ENCODE assay signal across 8 cellular contexts in the genomic region with DNA sequence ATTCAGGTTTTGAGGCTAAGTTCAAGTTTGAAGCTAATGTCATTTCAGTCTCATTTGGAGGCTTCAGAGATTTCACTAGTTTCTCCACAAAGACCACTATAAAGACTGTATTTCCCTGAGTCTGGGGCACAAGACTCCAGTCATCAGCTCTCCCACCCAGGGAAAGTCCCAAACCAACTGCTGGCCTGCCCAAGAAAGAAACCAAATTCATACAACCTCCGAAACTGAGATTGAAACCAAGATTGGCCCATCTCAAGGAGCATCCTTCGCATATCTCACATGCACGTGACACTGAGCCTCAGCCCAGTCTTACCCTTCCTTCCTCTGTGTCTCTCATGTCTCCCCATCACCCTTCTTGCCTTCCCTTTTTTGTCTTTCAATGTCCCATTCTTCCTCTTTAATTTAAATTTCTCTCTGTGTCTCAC. TPM values are rescaled to one million over a fixed set of nuclear protein-coding genes. Genes with fewer than 3 reads are reported as not detected.
A peak's percentile ranks its signal among the peaks of the same experiment; 100 is the strongest.
DNase-seq lines count a peak whose midpoint lies in the region; ATAC-seq and TF ChIP-seq lines count a peak whose summit lies in the region.

No MANE protein-coding gene starts in this region.

- no peak overlapping the region for H3K23ac ChIP-seq in mesenchymal stem cell (ENCODE audit: low read length in 2 of 2)

- H3K27me3 ChIP-seq in DND-41 (ENCODE audit: insufficient read depth, low read length, poor library complexity) (no peaks in the 10 kb centered on the region), mesenchymal stem cell (ENCODE audit: control insufficient read depth in 1 of 2, insufficient read depth in 1 of 2, low read length in 2 of 2) (peaks cover 0 to 5% of the 10 kb centered on the region in 2 experiments)

- 91% methylated on average over 3 of the region's 3 CpGs for WGBS in mesenchymal stem cell

- no peak overlapping the region for H2BK120ac ChIP-seq in mesenchymal stem cell (ENCODE audit: low read depth, low read length)

- no peaks in the 10 kb centered on the region for H3K79me1 ChIP-seq in mesenchymal stem cell (replicated peaks; ENCODE audit: low read length, poor library complexity, severe bottlenecking)

- ATAC-seq in DND-41 (ENCODE audit: insufficient read depth, low read depth) (peak; percentile 77), GM19467 (IDR thresholded peaks at IDR 0.05; ENCODE audit: unreplicated experiment) (peak; percentile 59), HG03520 (IDR thresholded peaks at IDR 0.05; ENCODE audit: unreplicated experiment) (peak; percentile 68)
- ATAC-seq in activated T-cell treated with anti-CD3 and anti-CD28 coated beads, Interleukin-2, amount 50 U/mL, for 4 hours = peak; percentile 69
- peak; percentile 88 for ATAC-seq in stimulated activated memory B cell treated with anti-CD40 and anti-IgM and Interleukin-4, amounts not matched to agents 10 μg/mL and 1 μg/mL and 100 μg/mL, for 72 hours

- H3K9me3 ChIP-seq in DND-41 (ENCODE audit: insufficient read depth, low read length, severe bottlenecking) (no peaks in the 10 kb centered on the region), mesenchymal stem cell (ENCODE audit: control insufficient read depth, low read length) (no peaks in the 10 kb centered on the region)

- H2BK15ac ChIP-seq in mesenchymal stem cell (ENCODE audit: low read depth, poor library complexity, severe bottlenecking) = no peak overlapping the region

- no peaks in the 10 kb centered on the region for H4K20me1 ChIP-seq in DND-41 (ENCODE audit: insufficient read depth, low read length)

- H3K79me2 ChIP-seq in DND-41 (ENCODE audit: insufficient read depth, low read length) = no peaks in the 10 kb centered on the region

- H2AFZ ChIP-seq in DND-41 (ENCODE audit: low read depth, low read length) = no peak overlapping the region
- H2AFZ ChIP-seq in mesenchymal stem cell (ENCODE audit: low read depth, low read length) = no peak overlapping the region

- H3K9ac ChIP-seq in DND-41 (ENCODE audit: low read depth, low read length) (no peak overlapping the region), mesenchymal stem cell (ENCODE audit: low read length) (no peak overlapping the region)

- no peak overlapping the region for H3K18ac ChIP-seq in mesenchymal stem cell (ENCODE audit: low read depth in 1 of 2, low read length in 2 of 2)

- H3K4me3 Mint-ChIP-seq in activated T-cell treated with anti-CD3 and anti-CD28 coated beads, Interleukin-2, amount 50 U/mL, for 4 hours = peak overlapping the region; percentile 96
- H3K4me3 Mint-ChIP-seq in stimulated activated memory B cell treated with anti-CD40 and anti-IgM and Interleukin-4, amounts not matched to agents 10 μg/mL and 1 μg/mL and 100 μg/mL, for 72 hours = peak overlapping the region; percentile 72

- peaks cover 30% of the 10 kb centered on the region for H3K36me3 Mint-ChIP-seq in activated T-cell treated with anti-CD3 and anti-CD28 coated beads, Interleukin-2, amount 50 U/mL, for 4 hours (ENCODE audit: insufficient read depth)
- peaks cover 25% of the 10 kb centered on the region for H3K36me3 Mint-ChIP-seq in stimulated activated memory B cell treated with anti-CD40 and anti-IgM and Interleukin-4, amounts not matched to agents 10 μg/mL and 1 μg/mL and 100 μg/mL, for 72 hours

- H3K4me1 Mint-ChIP-seq in activated T-cell treated with anti-CD3 and anti-CD28 coated beads, Interleukin-2, amount 50 U/mL, for 4 hours (ENCODE audit: low read depth) = peaks cover 81% of the 10 kb centered on the region
- H3K4me1 Mint-ChIP-seq in stimulated activated memory B cell treated with anti-CD40 and anti-IgM and Interleukin-4, amounts not matched to agents 10 μg/mL and 1 μg/mL and 100 μg/mL, for 72 hours = peaks cover 81% of the 10 kb centered on the region

- DNase-seq in DND-41 (no peak), HCEC 1CT (no peak), mesenchymal stem cell (no peak), ACHN (no peak)
- DNase-seq in activated T-cell treated with anti-CD3 and anti-CD28 coated beads, Interleukin-2, amount 50 U/mL, for 4 hours = peak; percentile 54

- H2BK12ac ChIP-seq in mesenchymal stem cell (ENCODE audit: low read length in 2 of 2) = no peak overlapping the region

- no peaks in the 10 kb centered on the region for H3K4me1 ChIP-seq in DND-41 (ENCODE audit: insufficient read depth, low read length)
- no peaks in the 10 kb centered on the region for H3K4me1 ChIP-seq in mesenchymal stem cell (ENCODE audit: control insufficient read depth, insufficient read depth, low read depth, low read length)

- H4K8ac ChIP-seq in mesenchymal stem cell (ENCODE audit: low read length) = no peak overlapping the region

- H3K27ac Mint-ChIP-seq in stimulated activated memory B cell treated with anti-CD40 and anti-IgM and Interleukin-4, amounts not matched to agents 10 μg/mL and 1 μg/mL and 100 μg/mL, for 72 hours = peak overlapping the region; percentile 78

- H3K27me3 Mint-ChIP-seq in activated T-cell treated with anti-CD3 and anti-CD28 coated beads, Interleukin-2, amount 50 U/mL, for 4 hours (ENCODE audit: low read depth) = no peaks in the 10 kb centered on the region
- no peaks in the 10 kb centered on the region for H3K27me3 Mint-ChIP-seq in stimulated activated memory B cell treated with anti-CD40 and anti-IgM and Interleukin-4, amounts not matched to agents 10 μg/mL and 1 μg/mL and 100 μg/mL, for 72 hours

- no peaks in the 10 kb centered on the region for H3K9me3 Mint-ChIP-seq in activated T-cell treated with anti-CD3 and anti-CD28 coated beads, Interleukin-2, amount 50 U/mL, for 4 hours
- H3K9me3 Mint-ChIP-seq in stimulated activated memory B cell treated with anti-CD40 and anti-IgM and Interleukin-4, amounts not matched to agents 10 μg/mL and 1 μg/mL and 100 μg/mL, for 72 hours = no peaks in the 10 kb centered on the region

- H3K27ac ChIP-seq in DND-41 (ENCODE audit: low read length) = no peak overlapping the region
- H3K27ac ChIP-seq in mesenchymal stem cell (ENCODE audit: low read length, poor library complexity, severe bottlenecking) = no peak overlapping the region

- no peak overlapping the region for H4K91ac ChIP-seq in mesenchymal stem cell (ENCODE audit: low read length)

- in situ Hi-C loops in ACHN (cut with HindIII; ENCODE audit: low pct_ligation_motif_present, low pct_unique_long_range_greater_than_20kb, low sequenced_read_pairs) = no loop called here

- H3K4me2 ChIP-seq in DND-41 (ENCODE audit: insufficient read depth, low read length) (no peak overlapping the region), mesenchymal stem cell (ENCODE audit: low read length, poor library complexity, severe bottlenecking) (no peak overlapping the region)

- no peak overlapping the region for H2AK5ac ChIP-seq in mesenchymal stem cell (ENCODE audit: low read length, severe bottlenecking)

- H3K14ac ChIP-seq in mesenchymal stem cell (ENCODE audit: low read length in 2 of 2) = no peak overlapping the region

- H3K4me3 ChIP-seq in DND-41 (ENCODE audit: low read depth in 1 of 2, low read length in 2 of 2) = no peak overlapping the region
- no peak overlapping the region for H3K4me3 ChIP-seq in mesenchymal stem cell (ENCODE audit: insufficient read depth in 1 of 2, low read depth in 1 of 2, low read length in 2 of 2)

- H3K36me3 ChIP-seq in DND-41 (ENCODE audit: insufficient read depth, low read length) (no peaks in the 10 kb centered on the region), mesenchymal stem cell (ENCODE audit: control insufficient read depth in 1 of 2, insufficient read depth in 2 of 2, low read depth in 1 of 2, low read length in 2 of 2) (no peaks in the 10 kb centered on the region)

- TF ChIP-seq CTCF in DND-41 (IDR thresholded peaks at IDR 0.05; ENCODE audit: borderline replicate concordance, extremely low read depth, low read length, poor library complexity, severe bottlenecking) = no peak

- H3K4ac ChIP-seq in mesenchymal stem cell (ENCODE audit: low read depth in 1 of 2, low read length in 2 of 2) = no peak overlapping the region

- no peak overlapping the region for H2BK5ac ChIP-seq in mesenchymal stem cell (ENCODE audit: low read depth, low read length, poor library complexity, severe bottlenecking)

RNA-seq across cellular contexts. Expression of gene LTA, which starts 3.5 kb away (rescaled TPM):
- total RNA-seq in activated T-cell treated with anti-CD3 and anti-CD28 coated beads, Interleukin-2, amount 50 U/mL, for 4 hours = 1,000 to 10,000 TPM; 1,238 to 1,641 (median 1,296) TPM
- 0.06 TPM for polyA plus RNA-seq in mesenchymal stem cell (2013, experiment 1 of 2)
- polyA plus RNA-seq in mesenchymal stem cell (2013, experiment 2 of 2) = not detected

RNA-seq across cellular contexts. Expression of gene TNF, which starts 6.8 kb away (rescaled TPM):
- total RNA-seq in activated T-cell treated with anti-CD3 and anti-CD28 coated beads, Interleukin-2, amount 50 U/mL, for 4 hours = 100 to 1,000 TPM; 485 to 701 (median 587) TPM
- not detected for polyA plus RNA-seq in mesenchymal stem cell (2013, experiment 1 of 2)
- polyA plus RNA-seq in mesenchymal stem cell (2013, experiment 2 of 2) = 0.03 TPM

RNA-seq across cellular contexts. Expression of gene LTB, which starts 13.7 kb away (rescaled TPM):
- 100 to 1,000 TPM; 161 to 210 (median 186) TPM for total RNA-seq in activated T-cell treated with anti-CD3 and anti-CD28 coated beads, Interleukin-2, amount 50 U/mL, for 4 hours
- 0.35 TPM for polyA plus RNA-seq in mesenchymal stem cell (2013, experiment 1 of 2)
- 0.05 TPM for polyA plus RNA-seq in mesenchymal stem cell (2013, experiment 2 of 2)

RNA-seq across cellular contexts. Expression of gene LST1, which starts 17.5 kb away (rescaled TPM):
- total RNA-seq in activated T-cell treated with anti-CD3 and anti-CD28 coated beads, Interleukin-2, amount 50 U/mL, for 4 hours = 1 to 10 TPM; 4.8 to 7.9 (median 7.0) TPM
- polyA plus RNA-seq in mesenchymal stem cell (2013, experiment 1 of 2) = 0.30 TPM
- polyA plus RNA-seq in mesenchymal stem cell (2013, experiment 2 of 2) = not detected

RNA-seq across cellular contexts. Expression of gene NFKBIL1, which starts 21.1 kb away (rescaled TPM):
- 10 to 100 TPM in 2 of 3 donors, 1 to 10 TPM in 1; 9.3 to 12.8 (median 12.7) TPM for total RNA-seq in activated T-cell treated with anti-CD3 and anti-CD28 coated beads, Interleukin-2, amount 50 U/mL, for 4 hours
- 19.3 TPM for polyA plus RNA-seq in mesenchymal stem cell (2013, experiment 1 of 2)
- 17.1 TPM for polyA plus RNA-seq in mesenchymal stem cell (2013, experiment 2 of 2)
